1 cellular context compared by ENCODE assay signal in the genomic region with DNA sequence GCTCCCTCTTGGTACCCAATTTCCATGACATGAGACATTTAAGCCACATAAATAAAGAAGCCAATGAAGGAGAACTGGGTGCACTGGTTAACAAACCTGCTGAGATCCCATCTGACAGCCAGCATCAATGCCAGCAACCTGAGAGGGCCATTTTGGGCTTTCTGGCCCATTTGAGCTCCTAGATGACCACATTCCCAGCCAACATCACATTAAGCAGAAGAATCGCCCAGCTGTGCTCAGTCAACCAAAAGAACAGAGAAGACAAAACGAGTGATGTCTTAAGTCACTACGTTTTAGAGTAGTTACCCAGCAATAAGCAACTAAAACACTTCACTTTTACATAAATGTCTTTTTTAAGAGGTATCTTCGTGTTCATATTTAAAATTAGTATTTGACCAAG.
TF ChIP-seq lines count a peak whose summit lies in the region.

No MANE protein-coding gene starts in this region.

TF ChIP-seq in HCT116, 20 proteins besides CTCF, POLR2A, EP300 and RAD21:
- no peak for TF ChIP-seq CBX3 (IDR thresholded peaks at IDR 0.05; ENCODE audit: low read depth)
- no peak for TF ChIP-seq FOSL1 (IDR thresholded peaks at IDR 0.05; ENCODE audit: low read depth)
- TF ChIP-seq, protein P1, sequence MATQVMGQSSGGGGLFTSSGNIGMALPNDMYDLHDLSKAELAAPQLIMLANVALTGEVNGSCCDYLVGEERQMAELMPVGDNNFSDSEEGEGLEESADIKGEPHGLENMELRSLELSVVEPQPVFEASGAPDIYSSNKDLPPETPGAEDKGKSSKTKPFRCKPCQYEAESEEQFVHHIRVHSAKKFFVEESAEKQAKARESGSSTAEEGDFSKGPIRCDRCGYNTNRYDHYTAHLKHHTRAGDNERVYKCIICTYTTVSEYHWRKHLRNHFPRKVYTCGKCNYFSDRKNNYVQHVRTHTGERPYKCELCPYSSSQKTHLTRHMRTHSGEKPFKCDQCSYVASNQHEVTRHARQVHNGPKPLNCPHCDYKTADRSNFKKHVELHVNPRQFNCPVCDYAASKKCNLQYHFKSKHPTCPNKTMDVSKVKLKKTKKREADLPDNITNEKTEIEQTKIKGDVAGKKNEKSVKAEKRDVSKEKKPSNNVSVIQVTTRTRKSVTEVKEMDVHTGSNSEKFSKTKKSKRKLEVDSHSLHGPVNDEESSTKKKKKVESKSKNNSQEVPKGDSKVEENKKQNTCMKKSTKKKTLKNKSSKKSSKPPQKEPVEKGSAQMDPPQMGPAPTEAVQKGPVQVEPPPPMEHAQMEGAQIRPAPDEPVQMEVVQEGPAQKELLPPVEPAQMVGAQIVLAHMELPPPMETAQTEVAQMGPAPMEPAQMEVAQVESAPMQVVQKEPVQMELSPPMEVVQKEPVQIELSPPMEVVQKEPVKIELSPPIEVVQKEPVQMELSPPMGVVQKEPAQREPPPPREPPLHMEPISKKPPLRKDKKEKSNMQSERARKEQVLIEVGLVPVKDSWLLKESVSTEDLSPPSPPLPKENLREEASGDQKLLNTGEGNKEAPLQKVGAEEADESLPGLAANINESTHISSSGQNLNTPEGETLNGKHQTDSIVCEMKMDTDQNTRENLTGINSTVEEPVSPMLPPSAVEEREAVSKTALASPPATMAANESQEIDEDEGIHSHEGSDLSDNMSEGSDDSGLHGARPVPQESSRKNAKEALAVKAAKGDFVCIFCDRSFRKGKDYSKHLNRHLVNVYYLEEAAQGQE (IDR thresholded peaks at IDR 0.05; ENCODE audit: low read depth), result no peak
- TF ChIP-seq SP1 (IDR thresholded peaks at IDR 0.05; ENCODE audit: low read depth), result no peak
- TF ChIP-seq EZH2 (IDR thresholded peaks at IDR 0.05), result no peak
- no peak for TF ChIP-seq CEBPB (IDR thresholded peaks at IDR 0.05; ENCODE audit: low read depth)
- TF ChIP-seq POLR2AphosphoS5 (IDR thresholded peaks at IDR 0.05; ENCODE audit: low read depth, low read length), result no peak
- no peak for TF ChIP-seq TCF7L2 (IDR thresholded peaks at IDR 0.05; ENCODE audit: borderline replicate concordance, extremely low read depth, insufficient read depth, insufficient read length)
- TF ChIP-seq, protein P2, sequence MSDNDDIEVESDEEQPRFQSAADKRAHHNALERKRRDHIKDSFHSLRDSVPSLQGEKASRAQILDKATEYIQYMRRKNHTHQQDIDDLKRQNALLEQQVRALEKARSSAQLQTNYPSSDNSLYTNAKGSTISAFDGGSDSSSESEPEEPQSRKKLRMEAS (IDR thresholded peaks at IDR 0.05), result no peak
- no peak for TF ChIP-seq ZNF274 (IDR thresholded peaks at IDR 0.05; ENCODE audit: low read depth, low read length)
- no peak for TF ChIP-seq EZH2phosphoT487 (IDR thresholded peaks at IDR 0.05; ENCODE audit: borderline replicate concordance)
- TF ChIP-seq SRF (IDR thresholded peaks at IDR 0.05; ENCODE audit: low read depth), result no peak
- TF ChIP-seq, protein P3, sequence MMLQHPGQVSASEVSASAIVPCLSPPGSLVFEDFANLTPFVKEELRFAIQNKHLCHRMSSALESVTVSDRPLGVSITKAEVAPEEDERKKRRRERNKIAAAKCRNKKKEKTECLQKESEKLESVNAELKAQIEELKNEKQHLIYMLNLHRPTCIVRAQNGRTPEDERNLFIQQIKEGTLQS (IDR thresholded peaks at IDR 0.05), result no peak
- TF ChIP-seq SIN3A (IDR thresholded peaks at IDR 0.05; ENCODE audit: low read depth), result no peak
- TF ChIP-seq ELF1 (IDR thresholded peaks at IDR 0.05; ENCODE audit: borderline replicate concordance, low read depth), result no peak
- no peak for TF ChIP-seq YY1 (IDR thresholded peaks at IDR 0.05; ENCODE audit: extremely low read depth, insufficient replicate concordance, low read depth, low read length)
- no peak for TF ChIP-seq ZFX (IDR thresholded peaks at IDR 0.05)
